Comparison of ENCODE assay signal across 8 cellular contexts in the genomic region with DNA sequence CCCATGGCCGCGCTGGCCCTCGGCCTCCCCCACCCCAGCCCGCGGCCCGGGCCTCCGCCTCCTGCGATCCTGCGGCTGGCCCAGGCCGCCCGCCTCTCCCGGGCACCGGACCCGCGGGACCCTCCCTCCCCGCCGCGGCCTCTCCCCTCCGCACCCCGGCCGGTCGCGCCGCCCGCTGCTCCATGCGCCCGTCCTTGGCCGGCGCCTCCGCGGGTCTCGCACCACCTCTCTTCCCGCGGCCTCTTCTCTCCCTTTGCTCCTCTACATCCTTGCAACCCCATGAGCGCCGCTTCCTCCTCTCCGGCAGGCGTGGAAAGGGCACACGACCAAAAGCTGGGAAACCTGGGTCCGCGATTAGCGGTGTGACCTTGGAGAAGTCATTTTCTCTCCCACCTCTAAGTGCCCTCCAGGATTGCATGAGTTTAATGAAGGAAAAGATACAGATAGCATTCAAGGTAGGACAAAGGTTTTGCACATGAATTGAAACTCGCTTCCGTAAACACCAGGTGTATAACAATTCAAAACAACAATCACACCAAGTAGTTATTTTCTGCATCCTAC. TPM values are rescaled to one million over a fixed set of nuclear protein-coding genes. Genes with fewer than 3 reads are reported as not detected.
DNase-seq lines count a peak whose midpoint lies in the region; ATAC-seq and TF ChIP-seq lines count a peak whose summit lies in the region.

No MANE protein-coding gene starts in this region.

- H3K36me3 ChIP-seq in esophagus squamous epithelium: peaks cover 0 to 4% (median 0%) of the 10 kb centered on the region in 3 donors
- H3K36me3 ChIP-seq in upper lobe of right lung: no peaks in the 10 kb centered on the region

- H3K9me3 ChIP-seq in esophagus squamous epithelium (no peaks in the 10 kb centered on the region), upper lobe of right lung (no peaks in the 10 kb centered on the region)

- H3K4me1 Mint-ChIP-seq in naive thymus-derived CD8-positive, alpha-beta T cell: peaks cover 16 to 33% (median 31%) of the 10 kb centered on the region in 4 donors

- 22 to 25% methylated on average over 9 to 13 of the region's 44 CpGs for WGBS in esophagus squamous epithelium, 2 donors

- H3K36me3 Mint-ChIP-seq in naive thymus-derived CD8-positive, alpha-beta T cell: peaks cover 0 to 2% (median 2%) of the 10 kb centered on the region in 3 donors

- intact Hi-C loops in esophagus squamous epithelium (cut with DNase I) (no loop called here), upper lobe of right lung (cut with DNase I) (no loop called here)

- H3K27me3 ChIP-seq in esophagus squamous epithelium: no peaks in the 10 kb centered on the region
- H3K27me3 ChIP-seq in upper lobe of right lung: no peaks in the 10 kb centered on the region

- H3K27ac ChIP-seq in esophagus squamous epithelium (peak overlapping the region; percentile 57 to 85 (median 81)), upper lobe of right lung (peak overlapping the region; percentile 42)

- peak; percentile 4 to 7 for DNase-seq in stimulated activated CD4-positive, alpha-beta T cell treated with anti-CD3 and anti-CD28 coated beads, Interleukin-15, amount 100 ng/mL, for 1 hour (ENCODE audit: low read depth in 1 of 2, low spot score in 1 of 2)
- DNase-seq in stimulated activated CD4-positive, alpha-beta T cell treated with anti-CD3 and anti-CD28 coated beads, Interleukin-4, amount 100 ng/mL, for 1 hour: no peak
- DNase-seq in NCI-H345 (lab: John Stamatoyannopoulos, UW) (peak; percentile 60), esophagus squamous epithelium (lab: John Stamatoyannopoulos, UW) (no peak), upper lobe of right lung (peak; percentile 76)
- peak; percentile 3 to 21 (median 8) for DNase-seq in activated CD8-positive, alpha-beta memory T cell treated with anti-CD3 and anti-CD28 coated beads for 48 hours (ENCODE audit: low read depth in 2 of 3, low spot score in 2 of 3)
- peak in 4 of 10 donors; percentile 26 to 33 (median 30) for DNase-seq in naive thymus-derived CD8-positive, alpha-beta T cell

- no peak for TF ChIP-seq POLR2A in esophagus squamous epithelium (IDR thresholded peaks at IDR 0.05)

- H3K9me3 Mint-ChIP-seq in naive thymus-derived CD8-positive, alpha-beta T cell: no peaks in the 10 kb centered on the region

- no peaks in the 10 kb centered on the region for H3K27me3 Mint-ChIP-seq in naive thymus-derived CD8-positive, alpha-beta T cell

- H3K4me3 Mint-ChIP-seq in naive thymus-derived CD8-positive, alpha-beta T cell: peak overlapping the region; percentile 93 to 100 (median 98)

- H3K4me3 ChIP-seq in esophagus squamous epithelium: peak overlapping the region; percentile 81 to 99 (median 96)
- H3K4me3 ChIP-seq in upper lobe of right lung: peak overlapping the region; percentile 55

- peak in 1 of 6 experiments; percentile 16 for TF ChIP-seq CTCF in esophagus squamous epithelium (IDR thresholded peaks at IDR 0.05)
- TF ChIP-seq CTCF in upper lobe of right lung (IDR thresholded peaks at IDR 0.05): no peak

- peaks cover 6 to 10% (median 8%) of the 10 kb centered on the region in 3 donors for H3K4me1 ChIP-seq in esophagus squamous epithelium
- H3K4me1 ChIP-seq in upper lobe of right lung: no peaks in the 10 kb centered on the region

- peak; percentile 17 for ATAC-seq in HG03025 (IDR thresholded peaks at IDR 0.05; ENCODE audit: low FRiP score, unreplicated experiment)
- peak; percentile 26 to 46 for ATAC-seq in naive thymus-derived CD8-positive, alpha-beta T cell
- ATAC-seq in upper lobe of right lung: peak; percentile 71

- POLR2A ChIA-PET in naive thymus-derived CD8-positive, alpha-beta T cell (lab: Charles Lee): interaction anchor here (0.6 to 2.9 kb wide), 6 partner anchors 9 to 376 kb away, joined by 3 to 21 read pairs (median 4); a partner anchor contains a TSS

- H3K27ac Mint-ChIP-seq in naive thymus-derived CD8-positive, alpha-beta T cell: peak overlapping the region; percentile 87 to 99 (median 96)

RNA-seq across cellular contexts. Expression of a gene that starts 0.4 kb away (rescaled TPM):
- total RNA-seq in esophagus squamous epithelium (10 to 100 TPM; 21.5 to 35.1 (median 29.2) TPM), upper lobe of right lung (48.5 TPM)
- total RNA-seq in naive thymus-derived CD8-positive, alpha-beta T cell: 10 to 100 TPM; 39.2 to 40.4 TPM
- 10 to 100 TPM; 39.5 to 47.1 (median 41.4) TPM for polyA plus RNA-seq in naive thymus-derived CD8-positive, alpha-beta T cell

Comparison
In these comparisons a context has a peak if more than half of its experiments do, and no peak if none do; other contexts are left out.
1. DNase-seq: peak in stimulated activated CD4-positive, alpha-beta T cell treated with anti-CD3 and anti-CD28 coated beads, Interleukin-15, amount 100 ng/mL, for 1 hour (2 of 2), NCI-H345 (single experiment), activated CD8-positive, alpha-beta memory T cell treated with anti-CD3 and anti-CD28 coated beads for 48 hours (3 of 3) and upper lobe of right lung (single experiment); none in stimulated activated CD4-positive, alpha-beta T cell treated with anti-CD3 and anti-CD28 coated beads, Interleukin-4, amount 100 ng/mL, for 1 hour (single experiment) and esophagus squamous epithelium (single experiment).
2. ATAC-seq: peak in every context shown above with its lines; median percentile 71 in upper lobe of right lung; 36 in naive thymus-derived CD8-positive, alpha-beta T cell; 17 in HG03025.